ENCODE assay signal across 25 cellular contexts in the genomic region with DNA sequence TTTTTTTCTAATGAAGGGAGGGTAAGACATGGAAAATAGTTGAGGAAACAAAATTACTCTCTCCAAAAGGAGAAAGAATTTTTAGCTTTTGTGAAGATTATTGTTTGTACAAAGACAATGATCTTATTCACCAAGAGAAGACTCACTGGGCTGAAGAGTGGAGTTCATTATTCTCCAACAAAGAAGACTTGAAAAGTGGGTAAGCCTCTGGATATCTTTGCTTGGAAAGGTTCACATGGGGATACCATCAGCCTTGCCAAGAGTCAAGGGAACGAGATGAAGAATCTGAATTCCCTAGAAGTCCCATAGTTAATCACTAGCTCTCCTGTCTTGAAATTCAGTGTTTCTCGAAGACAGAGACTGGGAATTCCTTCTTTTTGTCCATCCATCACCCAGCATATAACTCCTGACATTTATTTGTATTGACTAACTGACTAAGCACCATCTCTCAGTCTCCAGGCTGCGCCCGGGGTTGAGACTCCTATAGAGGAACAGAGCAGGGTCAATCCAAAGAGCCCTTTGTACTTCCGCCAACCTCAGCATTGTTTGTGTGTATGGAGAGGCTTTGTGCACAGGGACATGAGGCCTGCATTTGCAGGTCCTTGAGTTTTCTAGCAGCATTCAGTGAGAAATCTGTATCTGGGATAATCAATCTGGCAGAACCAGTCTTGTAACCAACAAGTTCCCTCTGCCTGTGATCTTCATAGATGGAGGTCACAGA.
DNase-seq lines count a peak whose midpoint lies in the region; ATAC-seq lines count a peak whose summit lies in the region.
"Had no signal": no experiment of that assay in that cellular context is flagged by ENCODE, and none has a peak within 500 bp of the region (broad histone marks: within the 10 kb centered on the region; RNA-seq: fewer than 3 reads in every experiment).

No MANE protein-coding gene starts in this region.

- H3K27ac ChIP-seq in BLaER1: peak overlapping the region; percentile 80
- H3K27ac ChIP-seq in neuronal stem cell (replicated peaks; ENCODE audit: low read length): peak overlapping the region; percentile 19
- H3K27ac ChIP-seq: HL-60 had no signal

- H3K18ac ChIP-seq in neuronal stem cell (ENCODE audit: low read length): no peak overlapping the region

- no peak overlapping the region for H3K14ac ChIP-seq in neuronal stem cell (ENCODE audit: low read length)

- no peaks in the 10 kb centered on the region for H3K36me3 ChIP-seq in BLaER1
- no peaks in the 10 kb centered on the region for H3K36me3 ChIP-seq in neuronal stem cell (replicated peaks in 1 of 2; ENCODE audit: control insufficient read depth in 2 of 2, insufficient read depth in 2 of 2, low read length in 2 of 2)

- peak overlapping the region; percentile 78 for H3K4me2 ChIP-seq in BLaER1
- H3K4me2 ChIP-seq in neuronal stem cell (ENCODE audit: insufficient read depth, low read length, poor library complexity, severe bottlenecking): no peak overlapping the region

- DNase-seq in COLO829 (ENCODE audit: low spot score): peak; percentile 82
- DNase-seq in SK-MEL-5 (ENCODE audit: low read depth, low spot score): peak; percentile 67
- DNase-seq in neuronal stem cell (ENCODE audit: low spot score): no peak
- no peak for DNase-seq in activated effector memory CD4-positive, alpha-beta T cell treated with Interleukin-2 at 50 U/mL for 16 hours
- DNase-seq in left ventricle myocardium superior: no peak
- DNase-seq: C1 segment of cervical spinal cord; Calu3; CD8-positive, alpha-beta T cell; DMS153; H7; HFFc6; KBM-7; NCI-H1092 treated with DMSO at 0.1 percent for 48 hours; NCI-H1436 treated with DMSO at 0.1 percent for 48 hours; NCI-H2029; NCI-H2171; NCI-H446 treated with DMSO at 0.1 percent for 48 hours; NCI-H748 treated with DMSO at 0.1 percent for 48 hours; SIG-M5; T-cell had no signal

- intact Hi-C loops in left ventricle myocardium superior (cut with micrococcal nuclease): no loop called here

- H4K91ac ChIP-seq in neuronal stem cell (ENCODE audit: low read depth, low read length, poor library complexity): no peak overlapping the region

- H3K4ac ChIP-seq in neuronal stem cell (ENCODE audit: low read length): no peak overlapping the region

- no peak overlapping the region for H2BK5ac ChIP-seq in neuronal stem cell (ENCODE audit: low read length)

- in situ Hi-C loops in SK-MEL-5 (cut with HindIII; ENCODE audit: low pct_unique_long_range_greater_than_20kb, low sequenced_read_pairs): no loop called here

- H3K4me1 ChIP-seq in BLaER1 (peaks cover 52% of the 10 kb centered on the region), neuronal stem cell (ENCODE audit: control insufficient read depth in 2 of 2, insufficient read depth in 1 of 2, low read depth in 1 of 2, low read length in 2 of 2) (peaks cover 6 to 13% of the 10 kb centered on the region in 2 donors)

- H2AK5ac ChIP-seq in neuronal stem cell (ENCODE audit: low read depth, low read length): no peak overlapping the region

- no peak overlapping the region for H2BK120ac ChIP-seq in neuronal stem cell (ENCODE audit: low read depth, low read length)

- no peaks in the 10 kb centered on the region for H3K79me1 ChIP-seq in neuronal stem cell (ENCODE audit: low read depth, low read length)

- H3K4me3 ChIP-seq in BLaER1: peak overlapping the region; percentile 29; the same call in 1 of the 2 replicates
- no peak overlapping the region for H3K4me3 ChIP-seq in neuronal stem cell (ENCODE audit: low read length in 2 of 2)
- H3K4me3 ChIP-seq: GM12878 had no signal

- no peak overlapping the region for H2BK12ac ChIP-seq in neuronal stem cell (ENCODE audit: low read length)

- H3K9me3 ChIP-seq in BLaER1 (peaks cover 25% of the 10 kb centered on the region), neuronal stem cell (replicated peaks in 1 of 2; ENCODE audit: control insufficient read depth in 2 of 2, insufficient read depth in 1 of 2, low read depth in 1 of 2, low read length in 2 of 2) (no peaks in the 10 kb centered on the region)

- no peak overlapping the region for H3K23ac ChIP-seq in neuronal stem cell (ENCODE audit: low read depth, low read length, poor library complexity)

- no peak overlapping the region for H2BK15ac ChIP-seq in neuronal stem cell (ENCODE audit: low read length)

- peak overlapping the region; percentile 50 for H2AFZ ChIP-seq in neuronal stem cell (ENCODE audit: low read length)

- H3K27me3 ChIP-seq in BLaER1 (no peaks in the 10 kb centered on the region), neuronal stem cell (ENCODE audit: control insufficient read depth in 3 of 3, insufficient read depth in 3 of 3, low read depth in 1 of 3, low read length in 3 of 3) (peaks cover 0 to 6% (median 0%) of the 10 kb centered on the region in 3 experiments)

- WGBS in neuronal stem cell (ENCODE audit: extremely low coverage in 2 of 2, insufficient read length in 2 of 2, insufficient replicate concordance in 1 of 2), 2 donors: no CpG with 5 or more reads among the region's 5 CpGs

- H3K9ac ChIP-seq in BLaER1 (peak overlapping the region; percentile 18; the same call in 1 of the 2 replicates), neuronal stem cell (ENCODE audit: low read depth, low read length, poor library complexity) (no peak overlapping the region)

- no peak overlapping the region for H4K8ac ChIP-seq in neuronal stem cell (ENCODE audit: low read depth, low read length)

- no peaks in the 10 kb centered on the region for H4K20me1 ChIP-seq in BLaER1

- ATAC-seq in left ventricle myocardium superior (no peak), GM21786 (IDR thresholded peaks at IDR 0.05; ENCODE audit: unreplicated experiment) (no peak)
- ATAC-seq: CD8-positive, alpha-beta T cell; GM12878; Panc1; T-cell had no signal

Comparison
In these comparisons a context has a peak if more than half of its experiments do, and no peak if none do; other contexts are left out.
1. DNase-seq: peak in COLO829 (single experiment) and SK-MEL-5 (single experiment); none in neuronal stem cell (single experiment), activated effector memory CD4-positive, alpha-beta T cell treated with Interleukin-2 at 50 U/mL for 16 hours (single experiment) and left ventricle myocardium superior (single experiment).